ENCODE assay signal across 8 cellular contexts in genomic region chrX:53088136-53088974, GRCh38. TPM values are rescaled to one million over a fixed set of nuclear protein-coding genes. Genes with fewer than 3 reads are reported as not detected.
DNase-seq lines count a peak whose midpoint lies in the region; ATAC-seq and TF ChIP-seq lines count a peak whose summit lies in the region.

No MANE protein-coding gene starts in this region.

- H3K9me3 Mint-ChIP-seq in brain = peaks cover 0 to 16% (median 0%) of the 10 kb centered on the region in 5 experiments

- peaks cover 2% of the 10 kb centered on the region for H3K36me3 ChIP-seq in GM06990 (ENCODE audit: control insufficient read depth, insufficient read depth, low read length)

- H3K4me3 ChIP-seq in GM06990 (replicated peaks; ENCODE audit: low read depth, low read length) (peak overlapping the region; percentile 48), iPS-18c (ENCODE audit: insufficient read depth, low read depth, low read length) (peak overlapping the region; percentile 63)

- peak overlapping the region; percentile 87 to 99 (median 95) for H3K27ac Mint-ChIP-seq in brain

- TF ChIP-seq CTCF in GM06990 (IDR thresholded peaks at IDR 0.05; ENCODE audit: insufficient read depth, low read length, poor library complexity, severe bottlenecking) (no peak), brain (conservative IDR thresholded peaks at IDR 0.05) (no peak)

- ATAC-seq in sciatic nerve (peak; percentile 90), HG03135 (IDR thresholded peaks at IDR 0.05; ENCODE audit: unreplicated experiment) (no peak)

- peaks cover 3% of the 10 kb centered on the region for H3K27me3 Mint-ChIP-seq in brain

- DNase-seq in GM06990 (ENCODE audit: extremely low read depth, insufficient read length) (peak; percentile 61), HPDE6-E6E7 (ENCODE audit: extremely low spot score) (peak; percentile 64), T-helper 9 cell (peak; percentile 66), sciatic nerve (ENCODE audit: low spot score) (peak; percentile 80), foreskin melanocyte (no peak)

- peak overlapping the region; percentile 88 to 98 (median 89) for H3K4me3 Mint-ChIP-seq in brain

- H3K9me3 ChIP-seq in iPS-18c (ENCODE audit: control insufficient read depth, insufficient read depth, low read length) = peaks cover 3% of the 10 kb centered on the region

- peaks cover 33% of the 10 kb centered on the region for H3K36me3 Mint-ChIP-seq in brain

- no peaks in the 10 kb centered on the region for H3K27me3 ChIP-seq in GM06990 (replicated peaks; ENCODE audit: control insufficient read depth, insufficient read depth, low read length)

- intact Hi-C loops in sciatic nerve (cut with DNase I) = no loop called here

- H3K4me1 Mint-ChIP-seq in brain = peaks cover 64% of the 10 kb centered on the region

RNA-seq across cellular contexts. Expression of gene KANTR, which starts 5.6 kb away (rescaled TPM):
- polyA plus RNA-seq in brain (ENCODE audit: insufficient read depth, low read depth, low replicate concordance) = 3.1 TPM
- 30.2 TPM for total RNA-seq in sciatic nerve

RNA-seq across cellular contexts. Expression of gene TSPYL2, which starts 6.2 kb away (rescaled TPM):
- 49.9 TPM for polyA plus RNA-seq in brain (ENCODE audit: insufficient read depth, low read depth, low replicate concordance)
- total RNA-seq in sciatic nerve = 89.6 TPM

RNA-seq across cellular contexts. Expression of gene GPR173, which starts 39.8 kb away (rescaled TPM):
- polyA plus RNA-seq in brain (ENCODE audit: insufficient read depth, low read depth, low replicate concordance) = 26.3 TPM
- 13.2 TPM for total RNA-seq in sciatic nerve
